15 cellular contexts compared by ENCODE assay signal in genomic region chr2:60945341-60945740, GRCh38.
DNase-seq lines count a peak whose midpoint lies in the region; FAIRE-seq and TF ChIP-seq lines count a peak whose summit lies in the region.
"Had no signal": no experiment of that assay in that cellular context is flagged by ENCODE, and none has a peak within 500 bp of the region (broad histone marks: within the 10 kb centered on the region; RNA-seq: fewer than 3 reads in every experiment).

No MANE protein-coding gene starts in this region.

- H3K36me3 Mint-ChIP-seq in nephron progenitor cell (ENCODE audit: low read depth): peaks cover 26% of the 10 kb centered on the region
- peaks cover 19% of the 10 kb centered on the region for H3K36me3 Mint-ChIP-seq in activated naive CD4-positive, alpha-beta T cell treated with anti-CD3 and anti-CD28 coated beads, Interleukin-2, amount 10 ng/mL, durations not matched to agents 7 days and 5 days

- no peaks in the 10 kb centered on the region for H3K27me3 Mint-ChIP-seq in nephron progenitor cell (ENCODE audit: low read depth, poor library complexity)
- no peaks in the 10 kb centered on the region for H3K27me3 Mint-ChIP-seq in activated naive CD4-positive, alpha-beta T cell treated with anti-CD3 and anti-CD28 coated beads, Interleukin-2, amount 10 ng/mL, durations not matched to agents 7 days and 5 days
- H3K27me3 Mint-ChIP-seq: CD4-positive, alpha-beta memory T cell; T-cell had no signal

- no peak overlapping the region for H3K4me3 Mint-ChIP-seq in nephron progenitor cell
- no peak overlapping the region for H3K4me3 Mint-ChIP-seq in activated naive CD4-positive, alpha-beta T cell treated with anti-CD3 and anti-CD28 coated beads, Interleukin-2, amount 10 ng/mL, durations not matched to agents 7 days and 5 days
- H3K4me3 Mint-ChIP-seq: CD4-positive, alpha-beta memory T cell; HFFc6; T-cell had no signal

- H3K9me3 Mint-ChIP-seq in nephron progenitor cell: peaks cover 6% of the 10 kb centered on the region
- H3K9me3 Mint-ChIP-seq in activated naive CD4-positive, alpha-beta T cell treated with anti-CD3 and anti-CD28 coated beads, Interleukin-2, amount 10 ng/mL, durations not matched to agents 7 days and 5 days: no peaks in the 10 kb centered on the region
- H3K9me3 Mint-ChIP-seq: CD4-positive, alpha-beta memory T cell; HFFc6; T-cell had no signal

- no peak overlapping the region for H3K27ac Mint-ChIP-seq in nephron progenitor cell
- no peak overlapping the region for H3K27ac Mint-ChIP-seq in activated naive CD4-positive, alpha-beta T cell treated with anti-CD3 and anti-CD28 coated beads, Interleukin-2, amount 10 ng/mL, durations not matched to agents 7 days and 5 days
- H3K27ac Mint-ChIP-seq: CD4-positive, alpha-beta memory T cell; HFFc6; T-cell had no signal

- no peaks in the 10 kb centered on the region for H3K4me1 Mint-ChIP-seq in nephron progenitor cell
- H3K4me1 Mint-ChIP-seq in activated naive CD4-positive, alpha-beta T cell treated with anti-CD3 and anti-CD28 coated beads, Interleukin-2, amount 10 ng/mL, durations not matched to agents 7 days and 5 days: peaks cover 22% of the 10 kb centered on the region

- CTCF ChIA-PET in activated naive CD4-positive, alpha-beta T cell treated with anti-CD3 and anti-CD28 coated beads, Interleukin-2, amount 10 ng/mL, durations not matched to agents 7 days and 5 days (lab: Charles Lee): interaction anchor here (1.0 kb wide), 1 partner anchor 124 kb away, joined by 3 read pairs; no protein-coding TSS in a partner anchor

- TF ChIP-seq CTCF in nephron progenitor cell (IDR thresholded peaks at IDR 0.05): no peak

- peak; percentile 82 for FAIRE-seq in islet of Langerhans (lab: Jason Lieb, UNC)
- FAIRE-seq: HepG2 had no signal

- DNase-seq in DMS53 (lab: John Stamatoyannopoulos, UW) (peak; percentile 5), DMS53 treated with DMSO at 0.1 percent for 48 hours (lab: John Stamatoyannopoulos, UW; ENCODE audit: unreplicated experiment) (no peak), NCI-H1694 treated with DMSO at 0.1 percent for 48 hours (lab: John Stamatoyannopoulos, UW) (peak; percentile 96), NCI-H524 (lab: John Stamatoyannopoulos, UW) (peak; percentile 89 to 91), nephron progenitor cell (no peak)
- no peak for DNase-seq in stimulated activated naive CD4-positive, alpha-beta T cell treated with Interleukin-2 at 50 U/mL for 16 hours (lab: John Stamatoyannopoulos, UW)
- DNase-seq in activated naive CD4-positive, alpha-beta T cell treated with anti-CD3 and anti-CD28 coated beads, Interleukin-2, amount 10 ng/mL, durations not matched to agents 7 days and 5 days: no peak
- DNase-seq: CD4-positive, alpha-beta memory T cell; HFFc6; KG1; NCI-H187; NCI-H748 treated with DMSO at 0.1 percent for 48 hours; T-cell had no signal

Comparison
In these comparisons a context has a peak if more than half of its experiments do, and no peak if none do; other contexts are left out.
1. DNase-seq: peak in DMS53 (single experiment), NCI-H1694 treated with DMSO at 0.1 percent for 48 hours (single experiment) and NCI-H524 (2 of 2); none in DMS53 treated with DMSO at 0.1 percent for 48 hours (single experiment), nephron progenitor cell (single experiment), stimulated activated naive CD4-positive, alpha-beta T cell treated with Interleukin-2 at 50 U/mL for 16 hours (single experiment) and activated naive CD4-positive, alpha-beta T cell treated with anti-CD3 and anti-CD28 coated beads, Interleukin-2, amount 10 ng/mL, durations not matched to agents 7 days and 5 days (single experiment).